In the genomic region with DNA sequence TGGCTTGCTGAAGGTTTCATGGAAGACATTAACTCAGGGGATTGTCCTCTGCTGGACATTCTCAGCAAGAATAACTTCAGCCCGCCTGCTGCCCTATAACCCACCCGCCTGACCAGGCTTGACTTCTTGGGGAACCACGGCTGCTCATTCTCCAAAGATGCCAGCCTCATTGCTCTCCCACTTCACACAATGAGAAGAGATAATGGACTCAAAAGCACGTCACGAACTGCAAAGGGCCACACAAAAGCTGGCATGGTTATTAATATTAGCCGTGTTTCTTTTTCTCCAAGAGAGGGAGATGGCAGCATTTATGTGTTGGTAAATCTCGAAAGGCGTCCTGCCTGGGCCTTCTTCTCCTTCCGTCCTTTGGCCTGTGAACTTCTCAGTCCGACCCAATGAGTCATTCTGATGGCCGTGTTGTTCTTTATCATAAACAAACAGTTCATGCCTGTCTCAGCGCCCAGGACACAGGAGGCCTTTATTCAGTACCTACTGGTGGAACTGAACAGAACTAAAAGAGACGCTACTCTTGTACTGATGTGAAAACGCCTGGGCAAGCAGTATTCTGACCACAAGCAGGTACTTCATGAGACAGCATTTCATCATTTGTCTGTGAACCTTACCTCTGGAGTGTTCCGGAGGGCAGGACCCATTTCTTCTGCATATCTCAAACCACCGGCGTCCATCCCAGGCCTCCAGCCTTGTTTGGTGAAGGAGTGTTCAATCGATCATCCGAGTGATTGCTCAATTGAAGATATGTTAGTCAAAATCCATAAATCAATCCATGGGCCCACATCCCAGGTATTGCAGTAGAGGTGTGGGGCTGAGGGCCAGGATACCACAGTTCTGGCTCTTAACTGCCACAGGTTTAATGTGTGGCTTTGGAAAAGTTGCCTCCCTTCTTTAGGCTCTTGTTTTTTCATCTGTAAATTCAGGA, we compare ENCODE assay signal across 1 cellular context.
TF ChIP-seq lines count a peak whose summit lies in the region.

No MANE protein-coding gene starts in this region.

TF ChIP-seq in HepG2, 621 proteins besides CTCF, POLR2A, EP300 and RAD21 (continued from another document and continues in another):
- TF ChIP-seq, protein P1, sequence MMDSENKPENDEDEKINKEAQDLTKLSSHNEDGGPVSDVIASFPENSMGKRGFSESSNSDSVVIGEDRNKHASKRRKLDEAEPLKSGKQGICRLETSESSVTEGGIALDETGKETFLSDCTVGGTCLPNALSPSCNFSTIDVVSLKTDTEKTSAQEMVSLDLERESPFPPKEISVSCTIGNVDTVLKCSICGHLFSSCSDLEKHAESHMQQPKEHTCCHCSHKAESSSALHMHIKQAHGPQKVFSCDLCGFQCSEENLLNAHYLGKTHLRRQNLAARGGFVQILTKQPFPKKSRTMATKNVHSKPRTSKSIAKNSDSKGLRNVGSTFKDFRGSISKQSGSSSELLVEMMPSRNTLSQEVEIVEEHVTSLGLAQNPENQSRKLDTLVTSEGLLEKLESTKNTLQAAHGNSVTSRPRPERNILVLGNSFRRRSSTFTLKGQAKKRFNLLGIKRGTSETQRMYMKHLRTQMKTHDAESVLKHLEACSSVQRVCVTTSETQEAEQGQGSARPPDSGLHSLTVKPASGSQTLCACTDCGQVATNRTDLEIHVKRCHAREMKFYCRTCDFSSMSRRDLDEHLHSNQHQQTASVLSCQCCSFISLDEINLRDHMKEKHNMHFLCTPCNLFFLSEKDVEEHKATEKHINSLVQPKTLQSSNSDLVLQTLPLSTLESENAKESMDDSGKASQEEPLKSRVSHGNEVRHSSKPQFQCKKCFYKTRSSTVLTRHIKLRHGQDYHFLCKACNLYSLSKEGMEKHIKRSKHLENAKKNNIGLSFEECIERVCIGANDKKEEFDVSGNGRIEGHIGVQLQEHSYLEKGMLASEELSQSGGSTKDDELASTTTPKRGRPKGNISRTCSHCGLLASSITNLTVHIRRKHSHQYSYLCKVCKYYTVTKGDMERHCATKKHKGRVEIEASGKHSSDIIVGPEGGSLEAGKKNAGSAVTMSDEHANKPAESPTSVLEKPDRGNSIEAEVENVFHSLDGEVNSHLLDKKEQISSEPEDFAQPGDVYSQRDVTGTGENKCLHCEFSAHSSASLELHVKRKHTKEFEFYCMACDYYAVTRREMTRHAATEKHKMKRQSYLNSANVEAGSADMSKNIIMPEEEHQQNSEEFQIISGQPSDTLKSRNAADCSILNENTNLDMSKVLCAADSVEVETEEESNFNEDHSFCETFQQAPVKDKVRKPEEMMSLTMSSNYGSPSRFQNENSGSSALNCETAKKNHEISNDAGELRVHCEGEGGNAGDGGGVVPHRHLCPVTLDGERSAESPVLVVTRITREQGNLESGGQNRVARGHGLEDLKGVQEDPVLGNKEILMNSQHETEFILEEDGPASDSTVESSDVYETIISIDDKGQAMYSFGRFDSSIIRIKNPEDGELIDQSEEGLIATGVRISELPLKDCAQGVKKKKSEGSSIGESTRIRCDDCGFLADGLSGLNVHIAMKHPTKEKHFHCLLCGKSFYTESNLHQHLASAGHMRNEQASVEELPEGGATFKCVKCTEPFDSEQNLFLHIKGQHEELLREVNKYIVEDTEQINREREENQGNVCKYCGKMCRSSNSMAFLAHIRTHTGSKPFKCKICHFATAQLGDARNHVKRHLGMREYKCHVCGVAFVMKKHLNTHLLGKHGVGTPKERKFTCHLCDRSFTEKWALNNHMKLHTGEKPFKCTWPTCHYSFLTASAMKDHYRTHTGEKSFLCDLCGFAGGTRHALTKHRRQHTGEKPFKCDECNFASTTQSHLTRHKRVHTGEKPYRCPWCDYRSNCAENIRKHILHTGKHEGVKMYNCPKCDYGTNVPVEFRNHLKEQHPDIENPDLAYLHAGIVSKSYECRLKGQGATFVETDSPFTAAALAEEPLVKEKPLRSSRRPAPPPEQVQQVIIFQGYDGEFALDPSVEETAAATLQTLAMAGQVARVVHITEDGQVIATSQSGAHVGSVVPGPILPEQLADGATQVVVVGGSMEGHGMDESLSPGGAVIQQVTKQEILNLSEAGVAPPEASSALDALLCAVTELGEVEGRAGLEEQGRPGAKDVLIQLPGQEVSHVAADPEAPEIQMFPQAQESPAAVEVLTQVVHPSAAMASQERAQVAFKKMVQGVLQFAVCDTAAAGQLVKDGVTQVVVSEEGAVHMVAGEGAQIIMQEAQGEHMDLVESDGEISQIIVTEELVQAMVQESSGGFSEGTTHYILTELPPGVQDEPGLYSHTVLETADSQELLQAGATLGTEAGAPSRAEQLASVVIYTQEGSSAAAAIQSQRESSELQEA (CRISPR knock-in tag; IDR thresholded peaks at IDR 0.05; ENCODE audit: not compliant biosample characterization), result no peak
- peak; percentile 25; the same call in 1 of the 2 replicates for TF ChIP-seq THAP11 (CRISPR knock-in tag; IDR thresholded peaks at IDR 0.05)
- peak; percentile 35; the same call in 1 of the 2 replicates for TF ChIP-seq ZNF292 (CRISPR knock-in tag; IDR thresholded peaks at IDR 0.05; ENCODE audit: borderline replicate concordance, low read depth)
- no peak for TF ChIP-seq U2AF2 (IDR thresholded peaks at IDR 0.05; ENCODE audit: low read depth, low read length)
- TF ChIP-seq HMG20A (CRISPR knock-in tag; IDR thresholded peaks at IDR 0.05; ENCODE audit: borderline replicate concordance), result peak; percentile 83; the same call in 1 of the 2 replicates
- peak; percentile 61 for TF ChIP-seq CEBPG (CRISPR knock-in tag; IDR thresholded peaks at IDR 0.05)
- TF ChIP-seq, protein P2, sequence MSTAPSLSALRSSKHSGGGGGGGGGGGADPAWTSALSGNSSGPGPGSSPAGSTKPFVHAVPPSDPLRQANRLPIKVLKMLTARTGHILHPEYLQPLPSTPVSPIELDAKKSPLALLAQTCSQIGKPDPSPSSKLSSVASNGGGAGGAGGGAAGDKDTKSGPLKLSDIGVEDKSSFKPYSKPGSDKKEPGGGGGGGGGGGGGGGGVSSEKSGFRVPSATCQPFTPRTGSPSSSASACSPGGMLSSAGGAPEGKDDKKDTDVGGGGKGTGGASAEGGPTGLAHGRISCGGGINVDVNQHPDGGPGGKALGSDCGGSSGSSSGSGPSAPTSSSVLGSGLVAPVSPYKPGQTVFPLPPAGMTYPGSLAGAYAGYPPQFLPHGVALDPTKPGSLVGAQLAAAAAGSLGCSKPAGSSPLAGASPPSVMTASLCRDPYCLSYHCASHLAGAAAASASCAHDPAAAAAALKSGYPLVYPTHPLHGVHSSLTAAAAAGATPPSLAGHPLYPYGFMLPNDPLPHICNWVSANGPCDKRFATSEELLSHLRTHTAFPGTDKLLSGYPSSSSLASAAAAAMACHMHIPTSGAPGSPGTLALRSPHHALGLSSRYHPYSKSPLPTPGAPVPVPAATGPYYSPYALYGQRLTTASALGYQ (CRISPR knock-in tag; IDR thresholded peaks at IDR 0.05), result 0 out of 2 replicates have a peak, but pooled peaks have one; percentile 33
- TF ChIP-seq, protein P3, sequence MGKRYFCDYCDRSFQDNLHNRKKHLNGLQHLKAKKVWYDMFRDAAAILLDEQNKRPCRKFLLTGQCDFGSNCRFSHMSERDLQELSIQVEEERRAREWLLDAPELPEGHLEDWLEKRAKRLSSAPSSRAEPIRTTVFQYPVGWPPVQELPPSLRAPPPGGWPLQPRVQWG (CRISPR knock-in tag; IDR thresholded peaks at IDR 0.05; ENCODE audit: borderline replicate concordance, low read depth), result no peak
- 0 out of 2 replicates have a peak, but pooled peaks have one; percentile 14 for TF ChIP-seq ZNF143 (CRISPR knock-in tag; IDR thresholded peaks at IDR 0.05)
- TF ChIP-seq POLR2AphosphoS2 (IDR thresholded peaks at IDR 0.05; ENCODE audit: low read depth, low read length), result no peak
- 0 out of 2 replicates have a peak, but pooled peaks have one; percentile 45 for TF ChIP-seq ZNF501 (CRISPR knock-in tag; IDR thresholded peaks at IDR 0.05)
- no peak for TF ChIP-seq ZFP82 (CRISPR knock-in tag; IDR thresholded peaks at IDR 0.05; ENCODE audit: borderline replicate concordance)
- 0 out of 2 replicates have a peak, but pooled peaks have one; percentile 3 for TF ChIP-seq ZNF709 (CRISPR knock-in tag; IDR thresholded peaks at IDR 0.05)
- TF ChIP-seq, protein P4, sequence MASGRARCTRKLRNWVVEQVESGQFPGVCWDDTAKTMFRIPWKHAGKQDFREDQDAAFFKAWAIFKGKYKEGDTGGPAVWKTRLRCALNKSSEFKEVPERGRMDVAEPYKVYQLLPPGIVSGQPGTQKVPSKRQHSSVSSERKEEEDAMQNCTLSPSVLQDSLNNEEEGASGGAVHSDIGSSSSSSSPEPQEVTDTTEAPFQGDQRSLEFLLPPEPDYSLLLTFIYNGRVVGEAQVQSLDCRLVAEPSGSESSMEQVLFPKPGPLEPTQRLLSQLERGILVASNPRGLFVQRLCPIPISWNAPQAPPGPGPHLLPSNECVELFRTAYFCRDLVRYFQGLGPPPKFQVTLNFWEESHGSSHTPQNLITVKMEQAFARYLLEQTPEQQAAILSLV (CRISPR knock-in tag; IDR thresholded peaks at IDR 0.05; ENCODE audit: borderline replicate concordance), result no peak
- no peak for TF ChIP-seq ZNF839 (CRISPR knock-in tag; IDR thresholded peaks at IDR 0.05; ENCODE audit: borderline replicate concordance)
- TF ChIP-seq CEBPB (IDR thresholded peaks at IDR 0.05; ENCODE audit: borderline replicate concordance, low read depth, low read length), result peak; percentile 44; the same call in 1 of the 2 replicates
- 0 out of 2 replicates have a peak, but pooled peaks have one; percentile 34 for TF ChIP-seq KDM5B (CRISPR knock-in tag; IDR thresholded peaks at IDR 0.05; ENCODE audit: borderline replicate concordance)
- TF ChIP-seq, protein P5, sequence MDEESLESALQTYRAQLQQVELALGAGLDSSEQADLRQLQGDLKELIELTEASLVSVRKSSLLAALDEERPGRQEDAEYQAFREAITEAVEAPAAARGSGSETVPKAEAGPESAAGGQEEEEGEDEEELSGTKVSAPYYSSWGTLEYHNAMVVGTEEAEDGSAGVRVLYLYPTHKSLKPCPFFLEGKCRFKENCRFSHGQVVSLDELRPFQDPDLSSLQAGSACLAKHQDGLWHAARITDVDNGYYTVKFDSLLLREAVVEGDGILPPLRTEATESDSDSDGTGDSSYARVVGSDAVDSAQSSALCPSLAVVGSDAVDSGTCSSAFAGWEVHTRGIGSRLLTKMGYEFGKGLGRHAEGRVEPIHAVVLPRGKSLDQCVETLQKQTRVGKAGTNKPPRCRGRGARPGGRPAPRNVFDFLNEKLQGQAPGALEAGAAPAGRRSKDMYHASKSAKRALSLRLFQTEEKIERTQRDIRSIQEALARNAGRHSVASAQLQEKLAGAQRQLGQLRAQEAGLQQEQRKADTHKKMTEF (CRISPR knock-in tag; IDR thresholded peaks at IDR 0.05), result peak; percentile 44; the same call in 1 of the 2 replicates
- TF ChIP-seq SOX6 (IDR thresholded peaks at IDR 0.05), result no peak
- peak; percentile 79 for TF ChIP-seq SOX6 (CRISPR knock-in tag; IDR thresholded peaks at IDR 0.05)
- peak; percentile 35; the same call in 1 of the 2 replicates for TF ChIP-seq FOXK2 (IDR thresholded peaks at IDR 0.05)
- TF ChIP-seq NR2C2 (CRISPR knock-in tag; IDR thresholded peaks at IDR 0.05; ENCODE audit: borderline replicate concordance), result peak; percentile 38; the same call in 1 of the 2 replicates
- TF ChIP-seq GFI1 (CRISPR knock-in tag; IDR thresholded peaks at IDR 0.05; ENCODE audit: borderline replicate concordance), result 0 out of 2 replicates have a peak, but pooled peaks have one; percentile 32
- TF ChIP-seq ARNT2 (CRISPR knock-in tag; IDR thresholded peaks at IDR 0.05; ENCODE audit: low read depth), result peak; percentile 48; the same call in 1 of the 2 replicates
- peak; percentile 55; the same call in 1 of the 2 replicates for TF ChIP-seq KDM2A (CRISPR knock-in tag; IDR thresholded peaks at IDR 0.05; ENCODE audit: borderline replicate concordance, low read depth)
- peak; percentile 93 for TF ChIP-seq JUND (CRISPR knock-in tag; IDR thresholded peaks at IDR 0.05)
- peak; percentile 31; the same call in 1 of the 2 replicates for TF ChIP-seq ZNF44 (CRISPR knock-in tag; IDR thresholded peaks at IDR 0.05)
- TF ChIP-seq CREB1 (IDR thresholded peaks at IDR 0.05), result no peak
- TF ChIP-seq CREB1 (CRISPR knock-in tag; IDR thresholded peaks at IDR 0.05), result peak; percentile 63
- TF ChIP-seq, protein P6, sequence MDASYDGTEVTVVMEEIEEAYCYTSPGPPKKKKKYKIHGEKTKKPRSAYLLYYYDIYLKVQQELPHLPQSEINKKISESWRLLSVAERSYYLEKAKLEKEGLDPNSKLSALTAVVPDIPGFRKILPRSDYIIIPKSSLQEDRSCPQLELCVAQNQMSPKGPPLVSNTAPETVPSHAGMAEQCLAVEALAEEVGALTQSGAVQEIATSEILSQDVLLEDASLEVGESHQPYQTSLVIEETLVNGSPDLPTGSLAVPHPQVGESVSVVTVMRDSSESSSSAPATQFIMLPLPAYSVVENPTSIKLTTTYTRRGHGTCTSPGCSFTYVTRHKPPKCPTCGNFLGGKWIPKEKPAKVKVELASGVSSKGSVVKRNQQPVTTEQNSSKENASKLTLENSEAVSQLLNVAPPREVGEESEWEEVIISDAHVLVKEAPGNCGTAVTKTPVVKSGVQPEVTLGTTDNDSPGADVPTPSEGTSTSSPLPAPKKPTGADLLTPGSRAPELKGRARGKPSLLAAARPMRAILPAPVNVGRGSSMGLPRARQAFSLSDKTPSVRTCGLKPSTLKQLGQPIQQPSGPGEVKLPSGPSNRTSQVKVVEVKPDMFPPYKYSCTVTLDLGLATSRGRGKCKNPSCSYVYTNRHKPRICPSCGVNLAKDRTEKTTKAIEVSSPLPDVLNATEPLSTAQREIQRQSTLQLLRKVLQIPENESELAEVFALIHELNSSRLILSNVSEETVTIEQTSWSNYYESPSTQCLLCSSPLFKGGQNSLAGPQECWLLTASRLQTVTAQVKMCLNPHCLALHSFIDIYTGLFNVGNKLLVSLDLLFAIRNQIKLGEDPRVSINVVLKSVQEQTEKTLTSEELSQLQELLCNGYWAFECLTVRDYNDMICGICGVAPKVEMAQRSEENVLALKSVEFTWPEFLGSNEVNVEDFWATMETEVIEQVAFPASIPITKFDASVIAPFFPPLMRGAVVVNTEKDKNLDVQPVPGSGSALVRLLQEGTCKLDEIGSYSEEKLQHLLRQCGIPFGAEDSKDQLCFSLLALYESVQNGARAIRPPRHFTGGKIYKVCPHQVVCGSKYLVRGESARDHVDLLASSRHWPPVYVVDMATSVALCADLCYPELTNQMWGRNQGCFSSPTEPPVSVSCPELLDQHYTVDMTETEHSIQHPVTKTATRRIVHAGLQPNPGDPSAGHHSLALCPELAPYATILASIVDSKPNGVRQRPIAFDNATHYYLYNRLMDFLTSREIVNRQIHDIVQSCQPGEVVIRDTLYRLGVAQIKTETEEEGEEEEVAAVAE (CRISPR knock-in tag; IDR thresholded peaks at IDR 0.05; ENCODE audit: borderline replicate concordance), result 0 out of 2 replicates have a peak, but pooled peaks have one; percentile 1
